In genomic region chr17:49129359-49129950, GRCh38 we compare ENCODE assay signal across 2 cellular contexts.
TF ChIP-seq lines count a peak whose summit lies in the region.

No MANE protein-coding gene starts in this region.

TF ChIP-seq in WTC11, 78 proteins besides CTCF, POLR2A, EP300 and RAD21:
- TF ChIP-seq GTF2I (CRISPR knock-in tag; conservative IDR thresholded peaks at IDR 0.05), result 0 out of 2 replicates have a peak, but pooled peaks have one; percentile 58

TF ChIP-seq in H1, 55 proteins besides CTCF, POLR2A, EP300 and RAD21:
- TF ChIP-seq KDM1A (IDR thresholded peaks at IDR 0.05; ENCODE audit: borderline replicate concordance, low read length), result peak; percentile 19; the same call in 1 of the 2 replicates
